8 cellular contexts compared by ENCODE assay signal in genomic region chr2:215171151-215171550, GRCh38. TPM values are rescaled to one million over a fixed set of nuclear protein-coding genes. Genes with fewer than 3 reads are reported as not detected.
DNase-seq lines count a peak whose midpoint lies in the region; ATAC-seq and TF ChIP-seq lines count a peak whose summit lies in the region.

No MANE protein-coding gene starts in this region.

- H3K36me3 ChIP-seq in parathyroid adenoma (ENCODE audit: control insufficient read depth, insufficient read depth, low read length), result no peaks in the 10 kb centered on the region
- H3K36me3 ChIP-seq in OCI-LY7 (ENCODE audit: insufficient read depth, low read length), result no peaks in the 10 kb centered on the region

- no peaks in the 10 kb centered on the region for H3K4me1 Mint-ChIP-seq in activated T-cell treated with anti-CD3 and anti-CD28 coated beads, Interleukin-2, amount 50 U/mL, for 72 hours (ENCODE audit: low read depth)
- H3K4me1 Mint-ChIP-seq in activated CD8-positive, alpha-beta T cell treated with anti-CD3 and anti-CD28 coated beads for 36 hours (ENCODE audit: low read depth), result peaks cover 8% of the 10 kb centered on the region

- H4K20me1 ChIP-seq in OCI-LY7 (ENCODE audit: insufficient read depth, low read length), result no peaks in the 10 kb centered on the region

- H3K79me2 ChIP-seq in parathyroid adenoma (no peaks in the 10 kb centered on the region), OCI-LY7 (ENCODE audit: insufficient read depth, low read depth, low read length) (no peaks in the 10 kb centered on the region)

- no peak overlapping the region for H3K27ac Mint-ChIP-seq in activated T-cell treated with anti-CD3 and anti-CD28 coated beads, Interleukin-2, amount 50 U/mL, for 72 hours
- no peak overlapping the region for H3K27ac Mint-ChIP-seq in activated CD8-positive, alpha-beta T cell treated with anti-CD3 and anti-CD28 coated beads for 36 hours

- no peaks in the 10 kb centered on the region for H3K9me2 ChIP-seq in OCI-LY7 (ENCODE audit: insufficient read depth, low read length)

- H3K4me3 ChIP-seq in parathyroid adenoma (ENCODE audit: low read depth, low read length) (no peak overlapping the region), OCI-LY7 (ENCODE audit: low read depth, low read length, poor library complexity, severe bottlenecking) (no peak overlapping the region)

- CTCF ChIA-PET in activated CD8-positive, alpha-beta T cell treated with anti-CD3 and anti-CD28 coated beads for 36 hours (lab: Charles Lee), result no interaction called here
- CTCF ChIA-PET in OCI-LY7 (lab: Charles Lee; ENCODE audit: unreplicated experiment), result no interaction called here

- no peaks in the 10 kb centered on the region for H3K27me3 Mint-ChIP-seq in activated T-cell treated with anti-CD3 and anti-CD28 coated beads, Interleukin-2, amount 50 U/mL, for 72 hours (ENCODE audit: low read depth)
- no peaks in the 10 kb centered on the region for H3K27me3 Mint-ChIP-seq in activated CD8-positive, alpha-beta T cell treated with anti-CD3 and anti-CD28 coated beads for 36 hours

- POLR2A ChIA-PET in activated CD8-positive, alpha-beta T cell treated with anti-CD3 and anti-CD28 coated beads for 36 hours (lab: Charles Lee), result no interaction called here
- POLR2A ChIA-PET in OCI-LY7 (lab: Charles Lee), result interaction anchor here (0.6 kb wide), 1 partner anchor 395 kb away, joined by 3 read pairs; no protein-coding TSS in a partner anchor

- no TSS peak for BruUV-seq in OCI-LY7 (replicated peaks; lab: Mats Ljungman, UMichigan)

- H3K9ac ChIP-seq in parathyroid adenoma, result no peak overlapping the region

- peak overlapping the region; percentile 61 for H2AFZ ChIP-seq in parathyroid adenoma
- H2AFZ ChIP-seq in OCI-LY7 (ENCODE audit: low read length), result no peak overlapping the region

- H3K27me3 ChIP-seq in parathyroid adenoma (ENCODE audit: control insufficient read depth, insufficient read depth, low read length), result no peaks in the 10 kb centered on the region

- H3K27ac ChIP-seq in parathyroid adenoma (no peak overlapping the region), OCI-LY7 (ENCODE audit: low read depth, low read length, poor library complexity, severe bottlenecking) (no peak overlapping the region)

- DNase-seq in activated T-cell treated with anti-CD3 and anti-CD28 coated beads, Interleukin-2, amount 50 U/mL, for 72 hours, result no peak
- DNase-seq in activated T-cell treated with anti-CD3 and anti-CD28 coated beads, Interleukin-2, amount 50 U/mL, for 1 hour, result no peak
- DNase-seq in activated CD8-positive, alpha-beta T cell treated with anti-CD3 and anti-CD28 coated beads for 36 hours, result no peak
- DNase-seq in AML-193 (lab: John Stamatoyannopoulos, UW) (no peak), OCI-LY7 (ENCODE audit: low spot score) (no peak), NCI-H2196 treated with DMSO at 0.1 percent for 48 hours (lab: John Stamatoyannopoulos, UW; ENCODE audit: unreplicated experiment) (no peak)

- no peak for TF ChIP-seq CTCF in activated CD8-positive, alpha-beta T cell treated with anti-CD3 and anti-CD28 coated beads for 36 hours (IDR thresholded peaks at IDR 0.05)
- TF ChIP-seq CTCF in parathyroid adenoma (IDR thresholded peaks at IDR 0.05) (no peak), OCI-LY7 (conservative IDR thresholded peaks at IDR 0.05; ENCODE audit: low read length) (no peak)

- ATAC-seq in activated T-cell treated with anti-CD3 and anti-CD28 coated beads, Interleukin-2, amount 50 U/mL, for 72 hours (replicated peaks in 1 of 2), result peak; percentile 22 to 51
- ATAC-seq in HG03108 (IDR thresholded peaks at IDR 0.05; ENCODE audit: unreplicated experiment), result peak; percentile 56
- ATAC-seq in activated CD8-positive, alpha-beta T cell treated with anti-CD3 and anti-CD28 coated beads for 36 hours, result peak; percentile 70

- no peaks in the 10 kb centered on the region for H3K9me3 Mint-ChIP-seq in activated T-cell treated with anti-CD3 and anti-CD28 coated beads, Interleukin-2, amount 50 U/mL, for 72 hours
- no peaks in the 10 kb centered on the region for H3K9me3 Mint-ChIP-seq in activated CD8-positive, alpha-beta T cell treated with anti-CD3 and anti-CD28 coated beads for 36 hours

- H3K9me3 ChIP-seq in parathyroid adenoma (ENCODE audit: control insufficient read depth, low read length), result no peaks in the 10 kb centered on the region
- H3K9me3 ChIP-seq in OCI-LY7 (ENCODE audit: low read length), result no peaks in the 10 kb centered on the region

- peak overlapping the region in 1 of 2 donors; percentile 17 for H3K4me3 Mint-ChIP-seq in activated T-cell treated with anti-CD3 and anti-CD28 coated beads, Interleukin-2, amount 50 U/mL, for 72 hours
- no peak overlapping the region for H3K4me3 Mint-ChIP-seq in activated CD8-positive, alpha-beta T cell treated with anti-CD3 and anti-CD28 coated beads for 36 hours

- no peaks in the 10 kb centered on the region for H3K36me3 Mint-ChIP-seq in activated T-cell treated with anti-CD3 and anti-CD28 coated beads, Interleukin-2, amount 50 U/mL, for 72 hours (ENCODE audit: insufficient read depth in 2 of 2)
- no peaks in the 10 kb centered on the region for H3K36me3 Mint-ChIP-seq in activated CD8-positive, alpha-beta T cell treated with anti-CD3 and anti-CD28 coated beads for 36 hours (ENCODE audit: low read depth)

- H3K4me2 ChIP-seq in parathyroid adenoma (ENCODE audit: low read length), result no peak overlapping the region
- H3K4me2 ChIP-seq in OCI-LY7 (ENCODE audit: low read length), result no peak overlapping the region

- H3K4me1 ChIP-seq in parathyroid adenoma (peaks cover 3% of the 10 kb centered on the region), OCI-LY7 (ENCODE audit: insufficient read depth, low read length, poor library complexity, severe bottlenecking) (no peaks in the 10 kb centered on the region)

- intact Hi-C loops in activated CD8-positive, alpha-beta T cell treated with anti-CD3 and anti-CD28 coated beads for 36 hours (cut with micrococcal nuclease), result no loop called here
- intact Hi-C loops in OCI-LY7 (cut with micrococcal nuclease; ENCODE audit: unreplicated experiment), result no loop called here

RNA-seq across cellular contexts. Expression of gene ABCA12, which starts 32.7 kb away (rescaled TPM):
- under 1 TPM in 1 of 2 donors, not detected in 1; 0.02 TPM for total RNA-seq in activated T-cell treated with anti-CD3 and anti-CD28 coated beads, Interleukin-2, amount 50 U/mL, for 72 hours
- not detected for total RNA-seq in activated CD8-positive, alpha-beta T cell treated with anti-CD3 and anti-CD28 coated beads for 36 hours
- total RNA-seq in OCI-LY7 (2014; rRNA removed; shearing (Covaris generic)), result not detected in 2 replicates
- not detected in 2 replicates for total RNA-seq in OCI-LY7 (2022)
